Comparison of ENCODE assay signal across 26 cellular contexts in genomic region chr4:38037627-38038026, GRCh38.
"Had no signal": no experiment of that assay in that cellular context is flagged by ENCODE, and none has a peak within 500 bp of the region (broad histone marks: within the 10 kb centered on the region; RNA-seq: fewer than 3 reads in every experiment).

No MANE protein-coding gene starts in this region.

- H3K27me3 Mint-ChIP-seq: naive thymus-derived CD4-positive, alpha-beta T cell; natural killer cell treated with Interleukin-12 subunit alpha and Interleukin-12 subunit beta and Interleukin-15 and Interleukin-18, amount 100 ng/mL, for 72 hours; progenitor cell of endocrine pancreas; stimulated activated naive CD8-positive, alpha-beta T cell treated with anti-CD3 and anti-CD28 coated beads, Interleukin-15, amount 100 ng/mL, for 72 hours had no signal

- DNase-seq: head of caudate nucleus; hypothalamus; immature natural killer cell; kidney; left colon; left lung; lower lobe of right lung; mammary epithelial cell; mesendoderm; naive thymus-derived CD4-positive, alpha-beta T cell; ovary; small intestine; spleen; stimulated activated CD4-positive, alpha-beta T cell treated with anti-CD3 and anti-CD28 coated beads, Interleukin-4, amount 100 ng/mL, for 24 hours; stimulated activated naive CD4-positive, alpha-beta T cell treated with Interleukin-2 at 50 U/mL for 16 hours; stimulated activated naive CD8-positive, alpha-beta T cell treated with anti-CD3 and anti-CD28 coated beads, Interleukin-15, amount 100 ng/mL, for 72 hours; substantia nigra; upper lobe of left lung had no signal

- FAIRE-seq: islet of Langerhans had no signal

- H3K27ac Mint-ChIP-seq: immature natural killer cell; mesothelial cell of epicardium; naive thymus-derived CD4-positive, alpha-beta T cell; natural killer cell treated with Interleukin-12 subunit alpha and Interleukin-12 subunit beta and Interleukin-15 and Interleukin-18, amount 100 ng/mL, for 72 hours; progenitor cell of endocrine pancreas; stimulated activated effector memory CD8-positive, alpha-beta T cell treated with anti-CD3 and anti-CD28 coated beads, Interleukin-12 subunit alpha, Interleukin-12 subunit beta, amount 100 ng/mL, for 72 hours; stimulated activated naive CD8-positive, alpha-beta T cell treated with anti-CD3 and anti-CD28 coated beads, Interleukin-15, amount 100 ng/mL, for 72 hours had no signal

- H3K4me1 Mint-ChIP-seq: immature natural killer cell; stimulated activated effector memory CD8-positive, alpha-beta T cell treated with anti-CD3 and anti-CD28 coated beads, Interleukin-12 subunit alpha, Interleukin-12 subunit beta, amount 100 ng/mL, for 72 hours; stimulated activated naive CD8-positive, alpha-beta T cell treated with anti-CD3 and anti-CD28 coated beads, Interleukin-15, amount 100 ng/mL, for 72 hours had no signal

- H3K36me3 ChIP-seq: ovary had no signal

- H3K9me3 Mint-ChIP-seq: immature natural killer cell; naive thymus-derived CD4-positive, alpha-beta T cell; natural killer cell treated with Interleukin-12 subunit alpha and Interleukin-12 subunit beta and Interleukin-15 and Interleukin-18, amount 100 ng/mL, for 72 hours; stimulated activated effector memory CD8-positive, alpha-beta T cell treated with anti-CD3 and anti-CD28 coated beads, Interleukin-12 subunit alpha, Interleukin-12 subunit beta, amount 100 ng/mL, for 72 hours; stimulated activated naive CD8-positive, alpha-beta T cell treated with anti-CD3 and anti-CD28 coated beads, Interleukin-15, amount 100 ng/mL, for 72 hours had no signal

- H3K9me3 ChIP-seq: left lung, lower lobe of right lung, ovary, right atrium auricular region, spleen, tibial nerve, upper lobe of left lung had no signal

- H3K4me1 ChIP-seq: left lung, lower lobe of right lung, right atrium auricular region, spleen, tibial nerve, upper lobe of left lung had no signal

- ATAC-seq: left colon; left lung; lower lobe of right lung; naive thymus-derived CD4-positive, alpha-beta T cell; natural killer cell treated with Interleukin-12 subunit alpha and Interleukin-12 subunit beta and Interleukin-15 and Interleukin-18, amount 100 ng/mL, for 72 hours; sciatic nerve; stimulated activated effector memory CD8-positive, alpha-beta T cell treated with anti-CD3 and anti-CD28 coated beads, Interleukin-12 subunit alpha, Interleukin-12 subunit beta, amount 100 ng/mL, for 72 hours; stimulated activated naive CD8-positive, alpha-beta T cell treated with anti-CD3 and anti-CD28 coated beads, Interleukin-15, amount 100 ng/mL, for 72 hours had no signal

- H3K4me3 ChIP-seq: left lung, lower lobe of right lung, ovary, right atrium auricular region, spleen, tibial nerve, upper lobe of left lung had no signal

- H3K27me3 ChIP-seq: left lung, ovary, right atrium auricular region, spleen, tibial nerve, upper lobe of left lung had no signal

- H3K27ac ChIP-seq: left lung, lower lobe of right lung, ovary, right atrium auricular region, spleen, tibial nerve, upper lobe of left lung had no signal

- H3K4me3 Mint-ChIP-seq: immature natural killer cell; mesothelial cell of epicardium; naive thymus-derived CD4-positive, alpha-beta T cell; natural killer cell treated with Interleukin-12 subunit alpha and Interleukin-12 subunit beta and Interleukin-15 and Interleukin-18, amount 100 ng/mL, for 72 hours; stimulated activated effector memory CD8-positive, alpha-beta T cell treated with anti-CD3 and anti-CD28 coated beads, Interleukin-12 subunit alpha, Interleukin-12 subunit beta, amount 100 ng/mL, for 72 hours; stimulated activated naive CD8-positive, alpha-beta T cell treated with anti-CD3 and anti-CD28 coated beads, Interleukin-15, amount 100 ng/mL, for 72 hours had no signal
